ENCODE assay signal across 1 cellular context in genomic region chr1:36088577-36089392, GRCh38.
TF ChIP-seq lines count a peak whose summit lies in the region.

Gene ADPRS (plus strand): TSS chr1:36088892. CDS start chr1:36088905, 13 bp downstream.

TF ChIP-seq in HepG2, 621 proteins besides CTCF, POLR2A, EP300 and RAD21 (continued from another document and continues in another):
- TF ChIP-seq GFI1 (CRISPR knock-in tag; IDR thresholded peaks at IDR 0.05; ENCODE audit: borderline replicate concordance) (0 out of 2 replicates have a peak, but pooled peaks have one; percentile 71), MTA1 (CRISPR knock-in tag; IDR thresholded peaks at IDR 0.05; ENCODE audit: borderline replicate concordance) (peak; percentile 74; the same call in 1 of the 2 replicates), BCL3 (CRISPR knock-in tag; IDR thresholded peaks at IDR 0.05) (peak; percentile 70; the same call in 1 of the 2 replicates), ZSCAN21 (CRISPR knock-in tag; IDR thresholded peaks at IDR 0.05; ENCODE audit: borderline replicate concordance) (no peak), ZNF607 (CRISPR knock-in tag; IDR thresholded peaks at IDR 0.05; ENCODE audit: borderline replicate concordance) (peak; percentile 90), ZNF326 (CRISPR knock-in tag; IDR thresholded peaks at IDR 0.05; ENCODE audit: borderline replicate concordance) (no peak), KLF12 (CRISPR knock-in tag; IDR thresholded peaks at IDR 0.05; ENCODE audit: borderline replicate concordance) (peak; percentile 99), ZNF746 (CRISPR knock-in tag; IDR thresholded peaks at IDR 0.05) (peak; percentile 82; the same call in 1 of the 2 replicates), ZSCAN25 (CRISPR knock-in tag; IDR thresholded peaks at IDR 0.05) (peak; percentile 1; the same call in 1 of the 2 replicates), ATF3 (CRISPR knock-in tag; IDR thresholded peaks at IDR 0.05) (peak; percentile 65; the same call in 1 of the 2 replicates), TBL1XR1 (IDR thresholded peaks at IDR 0.05; ENCODE audit: borderline replicate concordance, low read length, partially characterized antibody) (peak; percentile 47), PHF5A (CRISPR knock-in tag; IDR thresholded peaks at IDR 0.05; ENCODE audit: low read depth, unreplicated experiment) (peak; percentile 84), HNF4A (CRISPR knock-in tag; IDR thresholded peaks at IDR 0.05) (no peak), POGZ (CRISPR knock-in tag; IDR thresholded peaks at IDR 0.05) (peak; percentile 95), PITX1 (CRISPR knock-in tag; IDR thresholded peaks at IDR 0.05) (peak; percentile 41; the same call in 1 of the 2 replicates), ZNF615 (CRISPR knock-in tag; IDR thresholded peaks at IDR 0.05; ENCODE audit: borderline replicate concordance) (peak; percentile 86; the same call in 1 of the 2 replicates), ZNF292 (CRISPR knock-in tag; IDR thresholded peaks at IDR 0.05; ENCODE audit: borderline replicate concordance, low read depth) (no peak), POLR2G (IDR thresholded peaks at IDR 0.05; ENCODE audit: low read depth, low read length) (peak; percentile 98), GATAD2A (CRISPR knock-in tag; IDR thresholded peaks at IDR 0.05) (peak; percentile 76), ZNF564 (CRISPR knock-in tag; IDR thresholded peaks at IDR 0.05) (peak; percentile 92), FLYWCH1 (CRISPR knock-in tag; IDR thresholded peaks at IDR 0.05) (no peak), MYPOP (CRISPR knock-in tag; IDR thresholded peaks at IDR 0.05) (peak; percentile 56; the same call in 1 of the 2 replicates), MLXIP (CRISPR knock-in tag; IDR thresholded peaks at IDR 0.05; ENCODE audit: borderline replicate concordance) (peak; percentile 66; the same call in 1 of the 2 replicates), KMT2B (CRISPR knock-in tag; IDR thresholded peaks at IDR 0.05) (peak; percentile 91), HDAC2 (CRISPR knock-in tag; IDR thresholded peaks at IDR 0.05) (peak; percentile 88), ZFY (CRISPR knock-in tag; IDR thresholded peaks at IDR 0.05) (peak; percentile 96), ZNF784 (CRISPR knock-in tag; IDR thresholded peaks at IDR 0.05; ENCODE audit: borderline replicate concordance) (peak; percentile 92; the same call in 1 of the 2 replicates), ZNF232 (CRISPR knock-in tag; IDR thresholded peaks at IDR 0.05; ENCODE audit: borderline replicate concordance) (peak; percentile 87; the same call in 1 of the 2 replicates), ZFP82 (CRISPR knock-in tag; IDR thresholded peaks at IDR 0.05; ENCODE audit: borderline replicate concordance) (peak; percentile 57; the same call in 1 of the 2 replicates), SMARCE1 (IDR thresholded peaks at IDR 0.05; ENCODE audit: borderline replicate concordance) (no peak), PATZ1 (CRISPR knock-in tag; IDR thresholded peaks at IDR 0.05) (peak; percentile 68; the same call in 1 of the 2 replicates), THYN1 (CRISPR knock-in tag; IDR thresholded peaks at IDR 0.05; ENCODE audit: borderline replicate concordance, low read depth) (no peak), MED1 (CRISPR knock-in tag; IDR thresholded peaks at IDR 0.05) (peak; percentile 86), ZNF710 (CRISPR knock-in tag; IDR thresholded peaks at IDR 0.05; ENCODE audit: borderline replicate concordance) (no peak), AHR (CRISPR knock-in tag; IDR thresholded peaks at IDR 0.05) (peak; percentile 75), JUNB (CRISPR knock-in tag; IDR thresholded peaks at IDR 0.05; ENCODE audit: borderline replicate concordance) (0 out of 2 replicates have a peak, but pooled peaks have one; percentile 55), ZNF670 (CRISPR knock-in tag; IDR thresholded peaks at IDR 0.05; ENCODE audit: borderline replicate concordance) (peak; percentile 81; the same call in 1 of the 2 replicates), ARID4A (CRISPR knock-in tag; IDR thresholded peaks at IDR 0.05; ENCODE audit: borderline replicate concordance) (peak; percentile 100), TMF1 (CRISPR knock-in tag; IDR thresholded peaks at IDR 0.05; ENCODE audit: low read depth) (peak; percentile 87; the same call in 1 of the 2 replicates), SP2 (CRISPR knock-in tag; IDR thresholded peaks at IDR 0.05) (peak; percentile 85), POLR2AphosphoS5 (IDR thresholded peaks at IDR 0.05; ENCODE audit: low read depth, low read length) (peak; percentile 85), TFDP2 (CRISPR knock-in tag; IDR thresholded peaks at IDR 0.05) (peak; percentile 89), ZNF549 (CRISPR knock-in tag; IDR thresholded peaks at IDR 0.05) (0 out of 2 replicates have a peak, but pooled peaks have one; percentile 34), KMT2A (CRISPR knock-in tag; IDR thresholded peaks at IDR 0.05) (peak; percentile 91), FOXC1 (CRISPR knock-in tag; IDR thresholded peaks at IDR 0.05; ENCODE audit: borderline replicate concordance) (peak; percentile 95), CREM (IDR thresholded peaks at IDR 0.05) (peak; percentile 53; the same call in 1 of the 2 replicates), CREM (CRISPR knock-in tag; IDR thresholded peaks at IDR 0.05) (no peak), U2AF1 (optimal IDR thresholded peaks at IDR 0.05; ENCODE audit: low read depth, low read length) (peak; percentile 96), ZNF432 (CRISPR knock-in tag; IDR thresholded peaks at IDR 0.05; ENCODE audit: borderline replicate concordance) (no peak), ZNF441 (CRISPR knock-in tag; IDR thresholded peaks at IDR 0.05; ENCODE audit: borderline replicate concordance) (peak; percentile 76; the same call in 1 of the 2 replicates), ELF1 (CRISPR knock-in tag; IDR thresholded peaks at IDR 0.05) (peak; percentile 92), NFKBIZ (CRISPR knock-in tag; IDR thresholded peaks at IDR 0.05) (peak; percentile 87), ZFX (CRISPR knock-in tag; IDR thresholded peaks at IDR 0.05; ENCODE audit: low read depth) (peak; percentile 95), ZBTB7A (CRISPR knock-in tag; IDR thresholded peaks at IDR 0.05) (peak; percentile 86; the same call in 1 of the 2 replicates)
